In the genomic region with DNA sequence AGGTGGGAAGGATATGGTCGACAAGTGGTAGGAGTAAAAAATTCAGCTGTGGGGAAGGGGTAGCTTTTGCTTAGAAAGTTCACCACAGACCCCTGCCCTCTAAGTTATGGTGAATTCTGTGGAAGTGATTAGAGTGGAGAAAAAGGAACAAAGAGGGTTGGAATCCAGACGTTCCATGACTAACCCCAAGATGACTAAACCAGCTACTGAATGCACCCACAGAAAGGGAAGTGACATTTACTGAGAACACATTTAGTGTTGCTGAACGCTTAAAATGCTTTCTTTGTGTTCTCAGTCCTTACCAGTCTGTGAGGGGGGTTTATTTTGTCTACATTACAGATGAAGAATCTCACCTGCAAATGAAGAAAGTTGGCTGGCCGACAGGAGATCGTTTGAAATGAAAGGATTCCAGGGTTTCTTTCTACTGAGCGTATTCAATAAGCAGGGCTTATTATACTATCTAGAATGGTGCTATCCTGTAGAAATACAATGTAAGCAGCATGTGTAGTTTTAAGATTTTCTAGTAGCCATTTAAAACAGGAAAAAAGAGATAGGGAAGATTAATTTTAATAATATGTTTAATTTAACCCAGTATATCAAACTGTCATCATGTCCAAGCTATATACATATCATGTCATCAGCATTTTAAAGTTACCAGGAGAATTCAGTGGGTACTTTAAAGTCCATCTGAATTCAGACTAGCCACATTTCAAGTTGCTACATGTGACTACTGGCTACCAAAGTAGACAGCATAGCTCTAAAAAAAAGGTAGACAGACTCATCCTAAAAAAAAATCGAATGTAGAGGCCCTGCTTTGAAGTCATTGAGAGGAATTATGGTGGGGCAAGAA, we compare ENCODE assay signal across 7 cellular contexts.
DNase-seq lines count a peak whose midpoint lies in the region; ATAC-seq and TF ChIP-seq lines count a peak whose summit lies in the region.

No MANE protein-coding gene starts in this region.

- H3K4me3 ChIP-seq in cardiac fibroblast (replicated peaks in 1 of 2; ENCODE audit: low read depth in 2 of 2, low read length in 2 of 2) (no peak overlapping the region), vagina (no peak overlapping the region)

- H3K27ac Mint-ChIP-seq in mesothelial cell of epicardium: peak overlapping the region; percentile 1

- peak overlapping the region; percentile 56 for H3K27ac ChIP-seq in vagina

- H3K9me3 ChIP-seq in vagina: no peaks in the 10 kb centered on the region

- no peak for TF ChIP-seq POLR2A in vagina (IDR thresholded peaks at IDR 0.05)

- TF ChIP-seq CTCF in cardiac fibroblast (IDR thresholded peaks at IDR 0.05; ENCODE audit: low read depth, low read length) (no peak), mesothelial cell of epicardium (IDR thresholded peaks at IDR 0.05; ENCODE audit: unreplicated experiment) (no peak), vagina (IDR thresholded peaks at IDR 0.05) (no peak)

- peaks cover 40% of the 10 kb centered on the region for H3K4me1 ChIP-seq in vagina

- ATAC-seq in GM18520 (IDR thresholded peaks at IDR 0.05; ENCODE audit: unreplicated experiment) (peak; percentile 94), HG02678 (IDR thresholded peaks at IDR 0.05; ENCODE audit: unreplicated experiment) (peak; percentile 88)

- H3K4me3 Mint-ChIP-seq in mesothelial cell of epicardium: no peak overlapping the region

- intact Hi-C loops in vagina (cut with DNase I): no loop called here

- no peaks in the 10 kb centered on the region for H3K27me3 ChIP-seq in vagina

- peak; percentile 67 to 91 for DNase-seq in NOMO-1 (lab: John Stamatoyannopoulos, UW; ENCODE audit: unreplicated experiment in 2 of 2)
- DNase-seq in cardiac fibroblast (ENCODE audit: low read depth in 2 of 2): peak; percentile 79 to 96
- no peak for DNase-seq in mesothelial cell of epicardium (ENCODE audit: low spot score in 2 of 2, unreplicated experiment in 2 of 2)
- no peak for DNase-seq in vagina (ENCODE audit: extremely low spot score in 2 of 2)
- DNase-seq in cerebellum (ENCODE audit: low spot score): no peak

- H3K9me3 Mint-ChIP-seq in mesothelial cell of epicardium: peaks cover 4% of the 10 kb centered on the region

- H3K27me3 Mint-ChIP-seq in mesothelial cell of epicardium (ENCODE audit: low read depth): no peaks in the 10 kb centered on the region

- H3K36me3 ChIP-seq in vagina: no peaks in the 10 kb centered on the region

- peaks cover 29% of the 10 kb centered on the region for H3K4me1 Mint-ChIP-seq in mesothelial cell of epicardium

- H3K36me3 Mint-ChIP-seq in mesothelial cell of epicardium: no peaks in the 10 kb centered on the region

Comparison
In these comparisons a context has a peak if more than half of its experiments do, and no peak if none do; other contexts are left out.
1. DNase-seq: peak in NOMO-1 (2 of 2) and cardiac fibroblast (2 of 2); none in mesothelial cell of epicardium (0 of 2), vagina (0 of 2) and cerebellum (single experiment).